Comparison of ENCODE assay signal across 23 cellular contexts in the genomic region with DNA sequence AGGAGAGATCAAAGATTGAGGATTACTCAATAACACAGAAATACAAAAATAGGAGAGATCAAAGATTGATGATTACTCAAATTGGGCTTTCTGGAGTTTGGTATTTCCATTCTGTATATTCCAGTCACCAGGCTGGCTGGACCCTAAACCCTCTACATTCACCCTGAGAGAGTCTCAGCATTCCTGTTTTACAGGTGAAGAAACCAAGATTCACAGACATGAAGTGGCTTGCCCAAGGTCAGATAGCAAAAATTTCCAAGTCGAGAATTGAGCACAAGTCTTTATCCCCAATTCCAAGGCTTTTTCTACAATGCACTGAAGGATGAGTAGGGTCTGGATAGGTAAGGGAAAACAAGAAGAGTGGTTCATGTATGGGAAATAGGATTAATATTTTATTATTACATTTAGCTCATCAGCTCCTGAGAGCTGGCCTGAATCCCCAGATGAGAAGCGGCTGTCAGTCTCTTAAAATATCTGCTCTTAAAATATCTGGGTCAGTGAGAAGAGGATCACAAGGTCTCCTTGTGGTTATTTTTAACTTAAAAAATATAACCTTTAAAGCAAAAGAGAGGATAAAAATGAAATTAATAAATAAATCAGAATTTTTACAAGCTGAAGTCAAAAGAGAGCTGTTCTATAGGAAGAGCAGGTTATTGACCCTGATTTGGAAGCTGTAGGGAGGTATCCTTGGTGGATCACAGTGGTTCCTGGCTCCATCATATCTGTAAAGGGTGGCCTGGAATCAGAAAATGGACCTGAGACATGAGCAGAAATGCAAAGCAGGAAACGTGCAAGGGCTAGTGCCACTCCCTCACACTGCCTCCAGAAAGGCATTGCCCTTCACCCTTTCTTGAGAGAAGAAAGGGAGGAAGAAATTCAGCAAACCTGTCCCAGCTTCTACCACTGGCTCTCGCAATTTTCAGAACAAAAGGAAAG. TPM values are rescaled to one million over a fixed set of nuclear protein-coding genes. Genes with fewer than 3 reads are reported as not detected.
"Had no signal": no experiment of that assay in that cellular context is flagged by ENCODE, and none has a peak within 500 bp of the region (broad histone marks: within the 10 kb centered on the region; RNA-seq: fewer than 3 reads in every experiment).

No MANE protein-coding gene starts in this region.

- H3K9me3 ChIP-seq: colonic mucosa, sigmoid colon, spleen, suprapubic skin, tibial artery, upper lobe of right lung had no signal

- H3K4me3 ChIP-seq: colonic mucosa, dorsolateral prefrontal cortex, sigmoid colon, spleen, suprapubic skin, tibial artery, upper lobe of right lung had no signal

- ATAC-seq: activated naive CD8-positive, alpha-beta T cell treated with anti-CD3 and anti-CD28 coated beads, Interleukin-2, amount 50 U/mL, for 24 hours; natural killer cell; SK-N-SH treated with all-trans-retinoic acid at 6 μM for 48 hours; T-helper 17 cell; upper lobe of right lung had no signal

- H3K36me3 ChIP-seq: colonic mucosa, sigmoid colon, spleen, suprapubic skin, tibial artery, upper lobe of right lung had no signal

- H3K27ac ChIP-seq: colonic mucosa, dorsolateral prefrontal cortex, sigmoid colon, spleen, suprapubic skin, tibial artery, upper lobe of right lung had no signal

- H3K4me1 ChIP-seq: colonic mucosa, sigmoid colon, tibial artery, upper lobe of right lung had no signal

- H3K27me3 ChIP-seq: colonic mucosa, dorsolateral prefrontal cortex, sigmoid colon, spleen, suprapubic skin, tibial artery, upper lobe of right lung had no signal

- DNase-seq: activated CD4-positive, alpha-beta memory T cell treated with anti-CD3 and anti-CD28 coated beads, Interleukin-2, amount 10 ng/mL, durations not matched to agents 7 days and 5 days; activated CD4-positive, alpha-beta T cell treated with anti-CD3 and anti-CD28 coated beads, Interleukin-2, amount 10 ng/mL, durations not matched to agents 7 days and 5 days; activated CD4-positive, CD25-positive, alpha-beta regulatory T cell treated with anti-CD3 and anti-CD28 coated beads, Interleukin-2, amount 50 U/mL, for 72 hours; activated naive CD8-positive, alpha-beta T cell treated with anti-CD3 and anti-CD28 coated beads, Interleukin-2, amount 50 U/mL, for 24 hours; activated T-cell treated with anti-CD3 and anti-CD28 coated beads, Interleukin-2, amount 50 U/mL, for 48 hours; amygdala; cerebellar nuclear complex; colonic mucosa; dorsolateral prefrontal cortex; effector memory CD4-positive, alpha-beta T cell; erythroblast; midbrain; natural killer cell; sigmoid colon; spleen; stimulated activated naive CD4-positive, alpha-beta T cell; T-helper 17 cell; T1000; tibial artery; upper lobe of right lung had no signal

RNA-seq across cellular contexts. Expression of a gene that starts 29.1 kb away (rescaled TPM):
- total RNA-seq: activated CD4-positive, alpha-beta memory T cell treated with anti-CD3 and anti-CD28 coated beads, Interleukin-2, amount 10 ng/mL, durations not matched to agents 7 days and 5 days; activated T-helper 2 cell treated with anti-CD3 and anti-CD28 coated beads, Interferon-gamma antibody, Interleukin-2, Interleukin-4, amounts not matched to agents 10 μg/mL and 5 μg/mL and 100 μg/mL, durations not matched to agents 14 hours and 24 hours and 36 hours; T-helper 17 cell had no signal
